Comparison of ENCODE assay signal across 23 cellular contexts in genomic region chr10:131731780-131732630, GRCh38.
"Had no signal": no experiment of that assay in that cellular context is flagged by ENCODE, and none has a peak within 500 bp of the region (broad histone marks: within the 10 kb centered on the region; RNA-seq: fewer than 3 reads in every experiment).

No MANE protein-coding gene starts in this region.

- H3K4me3 Mint-ChIP-seq: activated B cell treated with CpG ODN at 0.5 μM for 24 hours; activated naive CD4-positive, alpha-beta T cell treated with anti-CD3 and anti-CD28 coated beads, Interleukin-2, amount 10 ng/mL, durations not matched to agents 7 days and 5 days; activated naive CD8-positive, alpha-beta T cell treated with anti-CD3 and anti-CD28 coated beads, Interleukin-2, amount 10 ng/mL, durations not matched to agents 7 days and 5 days; endodermal cell; naive thymus-derived CD4-positive, alpha-beta T cell; stimulated activated naive B cell treated with anti-CD40 and anti-IgM and Interleukin-4, amounts not matched to agents 10 μg/mL and 1 μg/mL and 100 μg/mL, for 72 hours; T-helper 2 cell treated with Interferon-gamma antibody and Interleukin-4, amounts not matched to agents 5 μg/mL and 100 μg/mL, for 36 hours had no signal

- H3K4me1 ChIP-seq: suprapubic skin, tibial artery had no signal

- H3K27me3 Mint-ChIP-seq: activated naive CD4-positive, alpha-beta T cell treated with anti-CD3 and anti-CD28 coated beads, Interleukin-2, amount 10 ng/mL, durations not matched to agents 7 days and 5 days; activated naive CD8-positive, alpha-beta T cell treated with anti-CD3 and anti-CD28 coated beads, Interleukin-2, amount 10 ng/mL, durations not matched to agents 7 days and 5 days had no signal

- H3K36me3 ChIP-seq: brain microvascular endothelial cell, suprapubic skin, tibial artery had no signal

- H3K9me3 Mint-ChIP-seq: activated naive CD8-positive, alpha-beta T cell treated with anti-CD3 and anti-CD28 coated beads, Interleukin-2, amount 10 ng/mL, durations not matched to agents 7 days and 5 days had no signal

- H3K36me3 Mint-ChIP-seq: activated naive CD4-positive, alpha-beta T cell treated with anti-CD3 and anti-CD28 coated beads, Interleukin-2, amount 10 ng/mL, durations not matched to agents 7 days and 5 days; activated naive CD8-positive, alpha-beta T cell treated with anti-CD3 and anti-CD28 coated beads, Interleukin-2, amount 10 ng/mL, durations not matched to agents 7 days and 5 days; naive thymus-derived CD4-positive, alpha-beta T cell; stimulated activated naive B cell treated with anti-CD40 and anti-IgM and Interleukin-4, amounts not matched to agents 10 μg/mL and 1 μg/mL and 100 μg/mL, for 72 hours had no signal

- DNase-seq: activated B cell treated with CpG ODN at 0.5 μM for 24 hours; activated gamma-delta T cell; activated naive CD4-positive, alpha-beta T cell treated with anti-CD3 and anti-CD28 coated beads, Interleukin-2, amount 10 ng/mL, durations not matched to agents 7 days and 5 days; activated naive CD8-positive, alpha-beta T cell treated with anti-CD3 and anti-CD28 coated beads, Interleukin-2, amount 10 ng/mL, durations not matched to agents 7 days and 5 days; activated T-cell treated with anti-CD3 and anti-CD28 coated beads for 4 hours; amniotic stem cell; brain microvascular endothelial cell; central memory CD4-positive, alpha-beta T cell; foreskin fibroblast; hippocampal formation; kidney; left colon; midbrain; naive thymus-derived CD4-positive, alpha-beta T cell; stimulated activated CD4-positive, alpha-beta T cell treated with anti-CD3 and anti-CD28 coated beads, Interleukin-15, amount 100 ng/mL, for 24 hours; stimulated activated CD4-positive, alpha-beta T cell treated with anti-CD3 and anti-CD28 coated beads, Interleukin-2, amount 100 ng/mL, for 24 hours; stimulated activated naive B cell treated with anti-CD40 and anti-IgM and Interleukin-4, amounts not matched to agents 10 μg/mL and 1 μg/mL and 100 μg/mL, for 72 hours; T-helper 1 cell had no signal

- H3K27me3 ChIP-seq: brain microvascular endothelial cell had no signal

- ATAC-seq: left colon; naive thymus-derived CD4-positive, alpha-beta T cell; stimulated activated naive B cell treated with anti-CD40 and anti-IgM and Interleukin-4, amounts not matched to agents 10 μg/mL and 1 μg/mL and 100 μg/mL, for 72 hours had no signal

- H3K27ac Mint-ChIP-seq: activated B cell treated with CpG ODN at 0.5 μM for 24 hours; activated naive CD4-positive, alpha-beta T cell treated with anti-CD3 and anti-CD28 coated beads, Interleukin-2, amount 10 ng/mL, durations not matched to agents 7 days and 5 days; activated naive CD8-positive, alpha-beta T cell treated with anti-CD3 and anti-CD28 coated beads, Interleukin-2, amount 10 ng/mL, durations not matched to agents 7 days and 5 days; endodermal cell; naive thymus-derived CD4-positive, alpha-beta T cell; progenitor cell of endocrine pancreas; stimulated activated naive B cell treated with anti-CD40 and anti-IgM and Interleukin-4, amounts not matched to agents 10 μg/mL and 1 μg/mL and 100 μg/mL, for 72 hours; T-helper 2 cell treated with Interferon-gamma antibody and Interleukin-4, amounts not matched to agents 5 μg/mL and 100 μg/mL, for 36 hours had no signal

- H3K27ac ChIP-seq: brain microvascular endothelial cell, suprapubic skin, tibial artery had no signal

- H3K9me3 ChIP-seq: suprapubic skin had no signal

- H3K4me1 Mint-ChIP-seq: activated B cell treated with CpG ODN at 0.5 μM for 24 hours; activated naive CD4-positive, alpha-beta T cell treated with anti-CD3 and anti-CD28 coated beads, Interleukin-2, amount 10 ng/mL, durations not matched to agents 7 days and 5 days; activated naive CD8-positive, alpha-beta T cell treated with anti-CD3 and anti-CD28 coated beads, Interleukin-2, amount 10 ng/mL, durations not matched to agents 7 days and 5 days; endodermal cell had no signal

- H3K4me3 ChIP-seq: suprapubic skin, tibial artery had no signal
